Comparison of ENCODE assay signal across 8 cellular contexts in genomic region chr6:40328376-40328987, GRCh38.
A peak's percentile ranks its signal among the peaks of the same experiment; 100 is the strongest.
DNase-seq lines count a peak whose midpoint lies in the region; ATAC-seq and TF ChIP-seq lines count a peak whose summit lies in the region.

No MANE protein-coding gene starts in this region.

- H3K27ac Mint-ChIP-seq in progenitor cell of endocrine pancreas = peak overlapping the region; percentile 0

- peak; percentile 87 for DNase-seq in DMS53 (lab: John Stamatoyannopoulos, UW)
- DNase-seq in Karpas-422 = peak; percentile 63
- peak; percentile 66 for DNase-seq in epithelial cell of esophagus (ENCODE audit: low read depth)
- DNase-seq in progenitor cell of endocrine pancreas (ENCODE audit: low spot score, unreplicated experiment) = peak; percentile 49
- DNase-seq in AG20443 (ENCODE audit: low spot score) = no peak

- H3K9me2 ChIP-seq in Karpas-422 (replicated peaks; ENCODE audit: insufficient read depth, low read length) = no peaks in the 10 kb centered on the region

- ATAC-seq in HG02840 (IDR thresholded peaks at IDR 0.05; ENCODE audit: low FRiP score, unreplicated experiment) (no peak), HG03469 (IDR thresholded peaks at IDR 0.05; ENCODE audit: unreplicated experiment) (no peak)

- no peak overlapping the region for H3K4me2 ChIP-seq in Karpas-422 (ENCODE audit: low read depth, low read length, poor library complexity, severe bottlenecking)

- peaks cover 37% of the 10 kb centered on the region for H3K4me1 ChIP-seq in Karpas-422 (ENCODE audit: low read length)

- peak; percentile 99 for TF ChIP-seq CTCF in VCaP (conservative IDR thresholded peaks at IDR 0.05)
- peak; percentile 97 for TF ChIP-seq CTCF in epithelial cell of esophagus (IDR thresholded peaks at IDR 0.05; ENCODE audit: insufficient read depth, low read depth, low read length, missing control alignments)
- peak; percentile 95 for TF ChIP-seq CTCF in progenitor cell of endocrine pancreas (IDR thresholded peaks at IDR 0.05; ENCODE audit: unreplicated experiment)

- no peaks in the 10 kb centered on the region for H3K4me1 Mint-ChIP-seq in progenitor cell of endocrine pancreas (ENCODE audit: low read depth)

- H3K27me3 Mint-ChIP-seq in progenitor cell of endocrine pancreas = peaks cover 66% of the 10 kb centered on the region

- no peaks in the 10 kb centered on the region for H3K27me3 ChIP-seq in Karpas-422 (ENCODE audit: low read length)

- no peaks in the 10 kb centered on the region for H3K36me3 Mint-ChIP-seq in progenitor cell of endocrine pancreas (ENCODE audit: insufficient read depth)

- no peaks in the 10 kb centered on the region for H3K79me2 ChIP-seq in Karpas-422 (ENCODE audit: low read length)

- H3K9me3 ChIP-seq in Karpas-422 (ENCODE audit: low read length) = no peaks in the 10 kb centered on the region

- no peaks in the 10 kb centered on the region; the same call in 1 of the 2 replicates for H4K20me1 ChIP-seq in Karpas-422 (ENCODE audit: insufficient read depth, low read depth, low read length)

- H3K4me3 Mint-ChIP-seq in progenitor cell of endocrine pancreas (ENCODE audit: low read depth) = no peak overlapping the region

- no peak overlapping the region for H3K9ac ChIP-seq in Karpas-422 (ENCODE audit: low read length)

- no peaks in the 10 kb centered on the region for H3K9me3 Mint-ChIP-seq in progenitor cell of endocrine pancreas (ENCODE audit: low read depth)

- no peak overlapping the region for H3K4me3 ChIP-seq in Karpas-422 (ENCODE audit: low read length)
- H3K4me3 ChIP-seq in epithelial cell of esophagus (ENCODE audit: low read length) = no peak overlapping the region

- no peak overlapping the region for H2AFZ ChIP-seq in Karpas-422 (ENCODE audit: low read length)

- H3K36me3 ChIP-seq in Karpas-422 (ENCODE audit: insufficient read depth, low read length) = no peaks in the 10 kb centered on the region

- H3K27ac ChIP-seq in Karpas-422 (ENCODE audit: low read length) (no peak overlapping the region), VCaP (no peak overlapping the region)
